8 cellular contexts compared by ENCODE assay signal in the genomic region with DNA sequence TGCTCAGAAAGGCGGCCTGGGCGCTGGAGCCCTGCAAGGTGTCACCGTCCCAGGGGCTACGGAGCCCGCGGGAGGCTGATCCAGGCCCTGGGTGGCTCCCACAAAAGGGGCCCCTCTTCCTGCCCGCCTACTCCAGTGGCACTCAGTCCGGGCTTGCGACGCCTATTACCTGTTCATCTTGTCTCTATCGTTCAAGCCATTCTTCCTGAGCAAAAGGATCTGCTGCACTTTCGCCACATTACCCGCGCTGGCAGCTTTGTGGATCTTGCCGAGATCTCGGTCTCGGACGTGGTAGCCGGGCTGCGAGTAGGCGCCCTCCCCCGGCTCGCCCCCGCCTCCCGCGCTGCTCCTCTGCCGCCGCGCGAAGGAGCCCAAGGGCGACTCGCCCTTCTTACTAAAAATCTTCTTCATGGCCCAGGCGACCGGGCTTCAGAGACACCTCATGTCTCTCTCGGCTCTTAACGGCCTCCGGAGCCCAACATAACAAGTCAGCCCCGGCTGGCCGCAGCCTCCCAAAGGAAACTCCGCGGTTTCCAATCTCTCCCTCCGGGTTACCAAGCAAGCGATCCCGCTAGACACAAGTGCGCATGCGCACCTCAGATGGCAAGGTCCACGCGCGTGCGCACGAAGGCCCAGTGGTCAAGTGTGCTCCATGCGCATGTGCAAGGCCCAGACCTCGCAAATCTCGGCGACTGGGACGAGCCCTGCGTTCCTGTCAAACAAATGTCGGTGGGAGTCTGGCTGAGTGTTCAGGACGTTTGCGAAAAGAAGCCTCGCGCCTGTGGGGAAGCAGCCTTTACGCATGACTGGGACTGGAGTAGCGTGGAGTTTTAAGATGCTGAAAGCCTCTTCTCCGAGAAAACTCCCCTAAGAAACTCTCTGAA. TPM values are rescaled to one million over a fixed set of nuclear protein-coding genes. Genes with fewer than 3 reads are reported as not detected.
A peak's percentile ranks its signal among the peaks of the same experiment; 100 is the strongest.
DNase-seq lines count a peak whose midpoint lies in the region; ATAC-seq and TF ChIP-seq lines count a peak whose summit lies in the region.

ANKRD26 (minus strand) TSS at position 579 of the 884 bp plus-strand sequence; CDS start at position 411, 168 bp downstream.

- POLR2A ChIA-PET in RWPE1 (lab: Yijun Ruan, JAX; ENCODE audit: low non-redundant PET) = no interaction called here

- no peak for TF ChIP-seq CTCF in RWPE1 (conservative IDR thresholded peaks at IDR 0.05; ENCODE audit: low read depth)
- no peak for TF ChIP-seq CTCF in fibroblast of the aortic adventitia (IDR thresholded peaks at IDR 0.05; ENCODE audit: insufficient read depth, low read length)

- DNase-seq in ELF-1 (ENCODE audit: low read depth, low spot score) (peak; percentile 97), H4 (ENCODE audit: low spot score) (peak; percentile 94), LoVo (ENCODE audit: low spot score) (peak; percentile 99), RWPE1 (ENCODE audit: low spot score) (peak; percentile 96), fibroblast of the aortic adventitia (ENCODE audit: low read depth) (peak; percentile 97)
- peak; percentile 92 for DNase-seq in activated effector memory CD4-positive, alpha-beta T cell treated with Interleukin-2 at 50 U/mL for 16 hours
- peak; percentile 98 for DNase-seq in natural killer cell treated with Interleukin-12 subunit alpha and Interleukin-12 subunit beta and Interleukin-15 and Interleukin-18, amount 100 ng/mL, for 72 hours (ENCODE audit: low spot score)
- DNase-seq in stimulated activated naive CD4-positive, alpha-beta T cell treated with Interleukin-2 at 50 U/mL for 16 hours (lab: John Stamatoyannopoulos, UW) = peak; percentile 90

- peak within 1 kb of the TSS; percentile 90 for H3K4me3 ChIP-seq in fibroblast of the aortic adventitia (ENCODE audit: low read depth, low read length)

- H3K27ac ChIP-seq in RWPE1 = peak within 1 kb of the TSS; percentile 89

- peaks cover 38 to 39% of the 10 kb centered on the region in 2 donors for H3K4me1 Mint-ChIP-seq in natural killer cell treated with Interleukin-12 subunit alpha and Interleukin-12 subunit beta and Interleukin-15 and Interleukin-18, amount 100 ng/mL, for 72 hours (ENCODE audit: low read depth in 2 of 2)

- H3K9me3 Mint-ChIP-seq in natural killer cell treated with Interleukin-12 subunit alpha and Interleukin-12 subunit beta and Interleukin-15 and Interleukin-18, amount 100 ng/mL, for 72 hours = no peaks in the 10 kb centered on the region

- H3K4me3 Mint-ChIP-seq in natural killer cell treated with Interleukin-12 subunit alpha and Interleukin-12 subunit beta and Interleukin-15 and Interleukin-18, amount 100 ng/mL, for 72 hours = peak within 1 kb of the TSS; percentile 93

- peaks cover 4% of the 10 kb centered on the region for H3K36me3 Mint-ChIP-seq in natural killer cell treated with Interleukin-12 subunit alpha and Interleukin-12 subunit beta and Interleukin-15 and Interleukin-18, amount 100 ng/mL, for 72 hours

- CTCF ChIA-PET in RWPE1 (lab: Yijun Ruan, JAX) = interaction anchor here (0.6 kb wide), 2 partner anchors 14 to 777 kb away, joined by 3 read pairs; no protein-coding TSS in a partner anchor

- ATAC-seq in natural killer cell treated with Interleukin-12 subunit alpha and Interleukin-12 subunit beta and Interleukin-15 and Interleukin-18, amount 100 ng/mL, for 72 hours = peak; percentile 81 to 88

- peak within 1 kb of the TSS; percentile 97 to 100 for H3K27ac Mint-ChIP-seq in natural killer cell treated with Interleukin-12 subunit alpha and Interleukin-12 subunit beta and Interleukin-15 and Interleukin-18, amount 100 ng/mL, for 72 hours

- H3K27me3 Mint-ChIP-seq in natural killer cell treated with Interleukin-12 subunit alpha and Interleukin-12 subunit beta and Interleukin-15 and Interleukin-18, amount 100 ng/mL, for 72 hours = peaks cover 0 to 2% of the 10 kb centered on the region in 2 donors

RNA-seq across cellular contexts. Expression of gene ANKRD26, which starts in this region (rescaled TPM):
- 6.9 and 9.1 TPM in 2 replicates for total RNA-seq in H4 (2014; rRNA removed; shearing (Covaris generic))
- total RNA-seq in fibroblast of the aortic adventitia (ENCODE audit: low replicate concordance) = 10.1 and 16.0 TPM in 2 replicates
- total RNA-seq in natural killer cell treated with Interleukin-12 subunit alpha and Interleukin-12 subunit beta and Interleukin-15 and Interleukin-18, amount 100 ng/mL, for 72 hours = 10 to 100 TPM in 1 of 2 donors, 1 to 10 TPM in 1; 6.0 to 14.2 TPM

Comparison
In these comparisons a context has a peak if more than half of its experiments do, and no peak if none do; other contexts are left out.
1. Peak in every context shown above with its lines: DNase-seq, ATAC-seq, H3K4me3 ChIP-seq and H3K27ac ChIP-seq.